Comparison of ENCODE assay signal across 12 cellular contexts in the genomic region with DNA sequence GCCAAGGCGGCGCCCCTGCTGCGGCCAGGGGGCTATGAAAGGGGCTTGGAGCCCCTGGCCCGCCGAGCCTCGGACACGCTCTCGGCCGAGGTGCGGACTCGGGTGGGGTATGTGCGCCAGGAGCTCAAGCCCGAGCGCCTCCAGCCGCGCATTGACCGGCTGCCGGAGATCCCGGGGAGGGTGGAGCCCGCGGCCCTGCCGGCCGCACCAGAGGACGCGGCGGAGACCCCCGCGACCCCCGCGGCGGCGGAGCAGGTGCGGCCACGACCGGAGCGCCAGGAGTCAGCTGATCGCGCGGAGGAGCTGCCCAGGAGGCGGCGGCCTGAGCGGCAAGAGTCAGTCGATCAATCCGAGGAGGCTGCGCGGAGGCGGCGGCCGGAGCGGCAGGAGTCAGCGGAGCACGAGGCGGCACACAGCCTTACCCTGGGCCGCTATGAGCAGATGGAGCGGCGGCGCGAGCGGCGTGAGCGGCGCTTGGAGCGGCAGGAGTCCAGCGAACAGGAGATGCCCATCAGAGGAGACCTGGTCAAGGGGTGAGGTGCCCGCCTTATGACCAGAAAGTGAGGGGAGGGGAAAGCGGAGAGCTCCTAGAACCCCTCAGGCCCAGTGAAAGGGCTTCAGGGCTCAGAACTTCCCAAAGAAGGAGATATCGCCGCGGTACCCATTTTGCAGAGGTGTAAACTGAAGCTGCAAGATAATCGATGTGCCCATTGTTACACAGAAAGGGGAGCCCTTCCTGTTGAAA. TPM values are rescaled to one million over a fixed set of nuclear protein-coding genes. Genes with fewer than 3 reads are reported as not detected.
DNase-seq lines count a peak whose midpoint lies in the region; ATAC-seq and TF ChIP-seq lines count a peak whose summit lies in the region.
"Had no signal": no experiment of that assay in that cellular context is flagged by ENCODE, and none has a peak within 500 bp of the region (broad histone marks: within the 10 kb centered on the region; RNA-seq: fewer than 3 reads in every experiment).

No MANE protein-coding gene starts in this region.

- H3K27ac ChIP-seq in endodermal cell (ENCODE audit: low read depth, low read length) = no peak overlapping the region

- CTCF ChIA-PET in AG04449 (lab: Yijun Ruan, JAX) = interaction anchor here (0.6 to 3.0 kb wide), 10 partner anchors 12 to 263 kb away, joined by 3 to 15 read pairs (median 4); no protein-coding TSS in a partner anchor

- H3K27me3 ChIP-seq in endodermal cell (ENCODE audit: control insufficient read depth, insufficient read depth, low read length, poor library complexity, severe bottlenecking) = peaks cover 72% of the 10 kb centered on the region

- DNase-seq in AG04449 (ENCODE audit: low read depth, low spot score) = no peak
- no peak for DNase-seq in HFF-Myc (ENCODE audit: extremely low read depth, low read depth)
- peak; percentile 72 for DNase-seq in endodermal cell
- DNase-seq in nephron progenitor cell = peak; percentile 53
- DNase-seq in HT-29 (ENCODE audit: low spot score) = no peak
- DNase-seq in activated T-helper 2 cell treated with anti-CD3 and anti-CD28 coated beads, Interferon-gamma antibody, Interleukin-2, Interleukin-4, amounts not matched to agents 10 μg/mL and 5 μg/mL and 100 μg/mL, durations not matched to agents 14 hours and 24 hours and 36 hours (ENCODE audit: low spot score) = no peak
- DNase-seq in ecto neural progenitor cell (ENCODE audit: low spot score) = no peak
- DNase-seq: activated T-cell treated with anti-CD3 and anti-CD28 coated beads for 4 hours; CD4-positive, alpha-beta T cell; dermis blood vessel endothelial cell had no signal

- no peaks in the 10 kb centered on the region for H3K36me3 ChIP-seq in endodermal cell (ENCODE audit: control insufficient read depth, insufficient read depth, low read length)

- no peak overlapping the region for H3K4me3 Mint-ChIP-seq in endodermal cell
- H3K4me3 Mint-ChIP-seq in nephron progenitor cell = peak overlapping the region; percentile 34
- no peak overlapping the region for H3K4me3 Mint-ChIP-seq in activated T-helper 2 cell treated with anti-CD3 and anti-CD28 coated beads, Interferon-gamma antibody, Interleukin-2, Interleukin-4, amounts not matched to agents 10 μg/mL and 5 μg/mL and 100 μg/mL, durations not matched to agents 14 hours and 24 hours and 36 hours (ENCODE audit: low read depth)
- H3K4me3 Mint-ChIP-seq: CD4-positive, alpha-beta T cell had no signal

- 7 to 12% methylated on average over 36 to 70 of the region's 70 CpGs for WGBS in endodermal cell (ENCODE audit: insufficient coverage in 1 of 2, insufficient read length in 1 of 2), 2 experiments

- H3K27me3 Mint-ChIP-seq in endodermal cell (ENCODE audit: insufficient read depth) = peaks cover 85% of the 10 kb centered on the region
- H3K27me3 Mint-ChIP-seq in nephron progenitor cell (ENCODE audit: low read depth, poor library complexity) = peaks cover 88% of the 10 kb centered on the region
- H3K27me3 Mint-ChIP-seq in activated T-helper 2 cell treated with anti-CD3 and anti-CD28 coated beads, Interferon-gamma antibody, Interleukin-2, Interleukin-4, amounts not matched to agents 10 μg/mL and 5 μg/mL and 100 μg/mL, durations not matched to agents 14 hours and 24 hours and 36 hours (ENCODE audit: low read depth) = peaks cover 43% of the 10 kb centered on the region

- H3K27ac Mint-ChIP-seq in endodermal cell (no peak overlapping the region), nephron progenitor cell (no peak overlapping the region)
- no peak overlapping the region for H3K27ac Mint-ChIP-seq in activated T-helper 2 cell treated with anti-CD3 and anti-CD28 coated beads, Interferon-gamma antibody, Interleukin-2, Interleukin-4, amounts not matched to agents 10 μg/mL and 5 μg/mL and 100 μg/mL, durations not matched to agents 14 hours and 24 hours and 36 hours
- H3K27ac Mint-ChIP-seq: CD4-positive, alpha-beta T cell; T-helper 2 cell treated with Interferon-gamma antibody and Interleukin-4, amounts not matched to agents 5 μg/mL and 100 μg/mL, for 36 hours had no signal

- ATAC-seq in GM18907 (IDR thresholded peaks at IDR 0.05; ENCODE audit: unreplicated experiment) = no peak

- peaks cover 5% of the 10 kb centered on the region for H3K4me1 Mint-ChIP-seq in endodermal cell
- peaks cover 12% of the 10 kb centered on the region for H3K4me1 Mint-ChIP-seq in nephron progenitor cell
- H3K4me1 Mint-ChIP-seq in activated T-helper 2 cell treated with anti-CD3 and anti-CD28 coated beads, Interferon-gamma antibody, Interleukin-2, Interleukin-4, amounts not matched to agents 10 μg/mL and 5 μg/mL and 100 μg/mL, durations not matched to agents 14 hours and 24 hours and 36 hours (ENCODE audit: low read depth) = peaks cover 9% of the 10 kb centered on the region

- H3K36me3 Mint-ChIP-seq in endodermal cell (ENCODE audit: low read depth) (no peaks in the 10 kb centered on the region), nephron progenitor cell (ENCODE audit: low read depth) (no peaks in the 10 kb centered on the region)
- H3K36me3 Mint-ChIP-seq in activated T-helper 2 cell treated with anti-CD3 and anti-CD28 coated beads, Interferon-gamma antibody, Interleukin-2, Interleukin-4, amounts not matched to agents 10 μg/mL and 5 μg/mL and 100 μg/mL, durations not matched to agents 14 hours and 24 hours and 36 hours (ENCODE audit: low read depth) = no peaks in the 10 kb centered on the region

- peak overlapping the region; percentile 42 for H3K4me3 ChIP-seq in AG04449 (ENCODE audit: low read depth, low read length)
- H3K4me3 ChIP-seq in HFF-Myc (replicated peaks; ENCODE audit: low read depth, low read length) = 0 out of 2 replicates have a peak overlapping the region, but pooled peaks have one; percentile 13
- H3K4me3 ChIP-seq in endodermal cell (ENCODE audit: low read length) = peak overlapping the region; percentile 17

- intact Hi-C loops in activated T-helper 2 cell treated with anti-CD3 and anti-CD28 coated beads, Interferon-gamma antibody, Interleukin-2, Interleukin-4, amounts not matched to agents 10 μg/mL and 5 μg/mL and 100 μg/mL, durations not matched to agents 14 hours and 24 hours and 36 hours (cut with micrococcal nuclease) = no loop called here

- POLR2A ChIA-PET in AG04449 (lab: Yijun Ruan, JAX) = interaction anchor here (0.9 kb wide), 1 partner anchor 726 kb away, joined by 3 read pairs; no protein-coding TSS in a partner anchor

- TF ChIP-seq CTCF in AG04449 (IDR thresholded peaks at IDR 0.05; ENCODE audit: insufficient read depth, low read length, missing control alignments) (no peak), HFF-Myc (IDR thresholded peaks at IDR 0.05; ENCODE audit: low read depth, low read length, missing control alignments) (no peak), endodermal cell (conservative IDR thresholded peaks at IDR 0.05) (no peak), nephron progenitor cell (IDR thresholded peaks at IDR 0.05) (no peak)

- H3K9me3 ChIP-seq in endodermal cell (ENCODE audit: control insufficient read depth, low read length) = no peaks in the 10 kb centered on the region

- H3K4me1 ChIP-seq in endodermal cell (ENCODE audit: control insufficient read depth, insufficient read depth, low read length) = no peaks in the 10 kb centered on the region

- H3K9ac ChIP-seq in endodermal cell (ENCODE audit: extremely low read depth, low read length, poor library complexity, severe bottlenecking) = no peak overlapping the region

- peaks cover 3% of the 10 kb centered on the region for H3K9me3 Mint-ChIP-seq in endodermal cell
- peaks cover 6% of the 10 kb centered on the region for H3K9me3 Mint-ChIP-seq in nephron progenitor cell
- no peaks in the 10 kb centered on the region for H3K9me3 Mint-ChIP-seq in activated T-helper 2 cell treated with anti-CD3 and anti-CD28 coated beads, Interferon-gamma antibody, Interleukin-2, Interleukin-4, amounts not matched to agents 10 μg/mL and 5 μg/mL and 100 μg/mL, durations not matched to agents 14 hours and 24 hours and 36 hours
- H3K9me3 Mint-ChIP-seq: T-helper 2 cell treated with Interferon-gamma antibody and Interleukin-4, amounts not matched to agents 5 μg/mL and 100 μg/mL, for 36 hours had no signal

RNA-seq across cellular contexts. Expression of a gene that starts 8.8 kb away (rescaled TPM):
- 100 to 1,000 TPM; 110 TPM for total RNA-seq in endodermal cell
- polyA plus RNA-seq in endodermal cell (2013, experiment 1 of 2) = 90.9 TPM
- polyA plus RNA-seq in endodermal cell (2013, experiment 2 of 2) = 81.4 TPM
- total RNA-seq in HT-29 (2014; rRNA removed; shearing (Covaris generic)) = 128 and 142 TPM in 2 replicates
- total RNA-seq in activated T-helper 2 cell treated with anti-CD3 and anti-CD28 coated beads, Interferon-gamma antibody, Interleukin-2, Interleukin-4, amounts not matched to agents 10 μg/mL and 5 μg/mL and 100 μg/mL, durations not matched to agents 14 hours and 24 hours and 36 hours = 125 and 136 TPM in 2 replicates

RNA-seq across cellular contexts. Expression of a gene that starts 33.2 kb away (rescaled TPM):
- total RNA-seq in endodermal cell = 100 to 1,000 TPM; 104 to 133 TPM
- polyA plus RNA-seq in endodermal cell (2013, experiment 1 of 2) = 219 TPM
- polyA plus RNA-seq in endodermal cell (2013, experiment 2 of 2) = 194 TPM
- 42.1 and 56.7 TPM in 2 replicates for total RNA-seq in HT-29 (2014; rRNA removed; shearing (Covaris generic))
- total RNA-seq in activated T-helper 2 cell treated with anti-CD3 and anti-CD28 coated beads, Interferon-gamma antibody, Interleukin-2, Interleukin-4, amounts not matched to agents 10 μg/mL and 5 μg/mL and 100 μg/mL, durations not matched to agents 14 hours and 24 hours and 36 hours = 101 and 104 TPM in 2 replicates

Comparison
In these comparisons a context has a peak if more than half of its experiments do, and no peak if none do; other contexts are left out.
1. DNase-seq: peak in endodermal cell (single experiment) and nephron progenitor cell (single experiment); none in AG04449 (single experiment), HFF-Myc (single experiment), HT-29 (single experiment), activated T-helper 2 cell treated with anti-CD3 and anti-CD28 coated beads, Interferon-gamma antibody, Interleukin-2, Interleukin-4, amounts not matched to agents 10 μg/mL and 5 μg/mL and 100 μg/mL, durations not matched to agents 14 hours and 24 hours and 36 hours (single experiment) and ecto neural progenitor cell (single experiment).
2. Peak in every context shown above with its lines, with median percentiles within 50 percentile points of each other: H3K4me3 ChIP-seq.